11 cellular contexts compared by ENCODE assay signal in the genomic region with DNA sequence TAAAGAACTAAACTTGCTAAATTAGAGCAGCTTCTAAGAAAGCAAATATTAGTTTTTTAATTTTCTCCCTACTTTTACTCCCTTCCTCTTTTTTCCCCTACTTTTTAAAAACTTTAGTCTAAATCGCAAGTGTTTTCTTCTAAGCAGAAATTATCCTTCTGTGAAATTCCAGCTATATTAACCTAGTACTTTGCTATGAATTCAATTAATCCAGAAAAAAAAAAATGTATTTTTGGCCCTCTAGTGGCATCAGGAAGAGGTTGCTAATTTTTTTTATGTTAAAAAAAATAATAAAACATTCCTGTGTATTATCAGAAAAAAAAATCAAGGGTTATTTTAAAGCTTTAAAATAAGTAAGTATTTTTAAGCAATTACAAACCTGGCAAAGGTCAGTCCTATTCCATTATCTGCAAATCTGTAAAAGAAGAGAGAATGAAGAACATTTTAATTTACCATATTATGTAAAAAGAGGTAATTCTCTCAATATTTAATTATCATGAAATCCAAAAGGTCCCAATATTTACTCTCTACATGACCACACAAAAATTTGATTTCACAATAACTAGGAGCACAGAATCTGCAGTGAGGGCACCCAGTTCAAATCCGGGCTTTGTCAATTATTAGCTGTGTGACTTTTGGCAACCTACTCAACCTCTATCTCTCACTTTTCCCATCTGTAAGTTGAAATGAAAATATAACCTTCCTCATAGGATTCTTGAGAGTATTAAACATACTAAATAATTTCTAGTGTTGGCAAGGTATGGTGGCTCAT. TPM values are rescaled to one million over a fixed set of nuclear protein-coding genes. Genes with fewer than 3 reads are reported as not detected.
DNase-seq lines count a peak whose midpoint lies in the region; ATAC-seq, FAIRE-seq and TF ChIP-seq lines count a peak whose summit lies in the region.
"Had no signal": no experiment of that assay in that cellular context is flagged by ENCODE, and none has a peak within 500 bp of the region (broad histone marks: within the 10 kb centered on the region; RNA-seq: fewer than 3 reads in every experiment).

No MANE protein-coding gene starts in this region.

- no peak for ATAC-seq in psoas muscle

- TF ChIP-seq CTCF in GM12864 (IDR thresholded peaks at IDR 0.05; ENCODE audit: low read depth, low read length, missing control alignments), result peak; percentile 18
- TF ChIP-seq CTCF in psoas muscle (IDR thresholded peaks at IDR 0.05), result peak; percentile 39
- TF ChIP-seq CTCF in ovary (IDR thresholded peaks at IDR 0.05), result peak in 1 of 3 donors; percentile 9

- no peaks in the 10 kb centered on the region for H3K27me3 ChIP-seq in psoas muscle (ENCODE audit: insufficient read depth in 3 of 3, low read length in 2 of 3)
- H3K27me3 ChIP-seq in ovary, result no peaks in the 10 kb centered on the region

- no peak for TF ChIP-seq EP300 in ovary (IDR thresholded peaks at IDR 0.05)

- WGBS in psoas muscle, 3 donors, result 92 to 100% (median 96%) methylated on average over 2 of the region's 2 CpGs
- 85 to 95% (median 87%) methylated on average over 2 of the region's 2 CpGs for WGBS in ovary, 3 donors

- peaks cover 4 to 61% of the 10 kb centered on the region in 2 donors for H3K36me3 ChIP-seq in psoas muscle (ENCODE audit: insufficient read depth in 1 of 2, low read depth in 1 of 2)
- H3K36me3 ChIP-seq in ovary, result no peaks in the 10 kb centered on the region

- H3K9me3 ChIP-seq in psoas muscle (no peaks in the 10 kb centered on the region), ovary (no peaks in the 10 kb centered on the region)

- no peak overlapping the region for H3K27ac ChIP-seq in psoas muscle
- no peak overlapping the region for H3K27ac ChIP-seq in ovary

- intact Hi-C loops in psoas muscle (cut with DNase I), result loop anchor here in 1 of 2 donors (5.0 kb wide), 1 partner anchor 46 kb away; no protein-coding TSS in a partner anchor
- intact Hi-C loops in ovary (cut with DNase I), result no loop called here

- no peak for TF ChIP-seq POLR2A in ovary (IDR thresholded peaks at IDR 0.05)

- no peak for DNase-seq in GM12864 (ENCODE audit: low read depth)
- peak; percentile 39 for DNase-seq in OCI-M1 (lab: John Stamatoyannopoulos, UW)
- DNase-seq in psoas muscle, result no peak
- no peak for DNase-seq in T-helper 9 cell
- DNase-seq in kidney glomerular epithelial cell (lab: John Stamatoyannopoulos, UW), result no peak
- no peak for DNase-seq in ovary
- no peak for DNase-seq in mucosa of gallbladder (ENCODE audit: low spot score)
- DNase-seq: activated CD4-positive, CD25-positive, alpha-beta regulatory T cell; NCI-H187 treated with DMSO at 0.1 percent for 48 hours; stimulated activated CD4-positive, alpha-beta T cell treated with anti-CD3 and anti-CD28 coated beads, Interleukin-4, amount 100 ng/mL, for 1 hour had no signal

- H3K4me1 ChIP-seq in psoas muscle (no peaks in the 10 kb centered on the region), ovary (ENCODE audit: insufficient read depth) (no peaks in the 10 kb centered on the region)

- H3K4me3 ChIP-seq in GM12864 (ENCODE audit: low read depth, low read length), result no peak overlapping the region
- no peak overlapping the region for H3K4me3 ChIP-seq in psoas muscle
- no peak overlapping the region for H3K4me3 ChIP-seq in ovary

- FAIRE-seq in endometrium (lab: Jason Lieb, UNC), result peak; percentile 73

RNA-seq across cellular contexts. Expression of gene CEMIP2, which starts 52.0 kb away (rescaled TPM):
- 10 to 100 TPM in 3 of 4 donors, 1 to 10 TPM in 1; 9.6 to 20.3 (median 16.2) TPM for total RNA-seq in psoas muscle
- 1 to 10 TPM; 5.9 to 7.6 (median 6.9) TPM for polyA plus RNA-seq in psoas muscle
- total RNA-seq in ovary, result 10 to 100 TPM in 5 of 7 donors, 1 to 10 TPM in 2; 7.6 to 91.3 (median 11.2) TPM
- polyA plus RNA-seq in ovary, result 10 to 100 TPM in 1 of 2 donors, 1 to 10 TPM in 1; 6.3 to 11.0 TPM
- 103 TPM for total RNA-seq in mucosa of gallbladder
